Comparison of ENCODE assay signal across 1 cellular context in genomic region chr1:8170059-8170835, GRCh38.
TF ChIP-seq lines count a peak whose summit lies in the region.

No MANE protein-coding gene starts in this region.

TF ChIP-seq in HepG2, 621 proteins besides CTCF, POLR2A, EP300 and RAD21 (continued from another document and continues in another):
- TF ChIP-seq FOXP1 (IDR thresholded peaks at IDR 0.05) (no peak), FOXP1 (CRISPR knock-in tag; IDR thresholded peaks at IDR 0.05) (peak; percentile 93), ZSCAN9 (CRISPR knock-in tag; IDR thresholded peaks at IDR 0.05; ENCODE audit: borderline replicate concordance) (0 out of 2 replicates have a peak, but pooled peaks have one; percentile 43), ZNF33A (CRISPR knock-in tag; IDR thresholded peaks at IDR 0.05; ENCODE audit: borderline replicate concordance) (no peak), ZBTB10 (CRISPR knock-in tag; IDR thresholded peaks at IDR 0.05; ENCODE audit: borderline replicate concordance) (no peak), XRCC5 (optimal IDR thresholded peaks at IDR 0.05; ENCODE audit: low read length) (no peak), REL (CRISPR knock-in tag; conservative IDR thresholded peaks at IDR 0.05) (no peak), WIZ (CRISPR knock-in tag; IDR thresholded peaks at IDR 0.05) (no peak), DNMT1 (CRISPR knock-in tag; IDR thresholded peaks at IDR 0.05) (no peak), IKZF4 (CRISPR knock-in tag; IDR thresholded peaks at IDR 0.05; ENCODE audit: borderline replicate concordance, low read depth, not compliant biosample characterization) (no peak), ZNF446 (CRISPR knock-in tag; IDR thresholded peaks at IDR 0.05) (no peak), ZXDC (CRISPR knock-in tag; IDR thresholded peaks at IDR 0.05) (no peak; the same call in 1 of the 2 replicates), GATAD2A (CRISPR knock-in tag; IDR thresholded peaks at IDR 0.05) (peak; percentile 68; the same call in 1 of the 2 replicates), HCFC1 (IDR thresholded peaks at IDR 0.05; ENCODE audit: low read depth, low read length) (no peak), MAF1 (CRISPR knock-in tag; IDR thresholded peaks at IDR 0.05; ENCODE audit: borderline replicate concordance) (no peak), HMG20B (CRISPR knock-in tag; conservative IDR thresholded peaks at IDR 0.05) (no peak), ZNF34 (CRISPR knock-in tag; IDR thresholded peaks at IDR 0.05; ENCODE audit: borderline replicate concordance) (no peak), KIAA2018 (CRISPR knock-in tag; IDR thresholded peaks at IDR 0.05; ENCODE audit: borderline replicate concordance) (no peak), HNRNPH1 (optimal IDR thresholded peaks at IDR 0.05; ENCODE audit: low read depth, low read length) (no peak), ZNF616 (CRISPR knock-in tag; IDR thresholded peaks at IDR 0.05; ENCODE audit: low read depth) (0 out of 2 replicates have a peak, but pooled peaks have one; percentile 55), ZNF724P (CRISPR knock-in tag; IDR thresholded peaks at IDR 0.05; ENCODE audit: borderline replicate concordance) (no peak), PRMT3 (CRISPR knock-in tag; IDR thresholded peaks at IDR 0.05; ENCODE audit: borderline replicate concordance, low read depth) (no peak), ZNF180 (CRISPR knock-in tag; IDR thresholded peaks at IDR 0.05; ENCODE audit: borderline replicate concordance, low read depth) (no peak), ZNF549 (CRISPR knock-in tag; IDR thresholded peaks at IDR 0.05) (no peak), ZNF761 (CRISPR knock-in tag; conservative IDR thresholded peaks at IDR 0.05) (peak; percentile 83; the same call in 1 of the 2 replicates), ZNF790 (CRISPR knock-in tag; IDR thresholded peaks at IDR 0.05; ENCODE audit: borderline replicate concordance) (no peak), ZNF317 (CRISPR knock-in tag; IDR thresholded peaks at IDR 0.05) (no peak), ZNF629 (CRISPR knock-in tag; conservative IDR thresholded peaks at IDR 0.05) (0 out of 2 replicates have a peak, but pooled peaks have one; percentile 50), ZNF264 (CRISPR knock-in tag; IDR thresholded peaks at IDR 0.05) (no peak), SIN3A (IDR thresholded peaks at IDR 0.05; ENCODE audit: borderline replicate concordance, low read depth, low read length) (no peak), ZSCAN30 (CRISPR knock-in tag; IDR thresholded peaks at IDR 0.05) (no peak), DZIP1 (CRISPR knock-in tag; IDR thresholded peaks at IDR 0.05) (no peak), ZFP1 (CRISPR knock-in tag; IDR thresholded peaks at IDR 0.05) (no peak), ZNF703 (CRISPR knock-in tag; IDR thresholded peaks at IDR 0.05; ENCODE audit: borderline replicate concordance) (peak; percentile 51; the same call in 1 of the 2 replicates), FLYWCH1 (CRISPR knock-in tag; IDR thresholded peaks at IDR 0.05) (no peak), CBX2 (IDR thresholded peaks at IDR 0.05; ENCODE audit: low read depth, low read length) (no peak), CBX2 (CRISPR knock-in tag; IDR thresholded peaks at IDR 0.05; ENCODE audit: low read depth) (no peak), HOXD1 (CRISPR knock-in tag; IDR thresholded peaks at IDR 0.05) (no peak), AGO2 (optimal IDR thresholded peaks at IDR 0.05; ENCODE audit: low read depth, low read length) (no peak), MED8 (CRISPR knock-in tag; IDR thresholded peaks at IDR 0.05; ENCODE audit: insufficient replicate concordance) (peak; percentile 33), ZBTB38 (CRISPR knock-in tag; IDR thresholded peaks at IDR 0.05) (peak; percentile 90), ARNT2 (CRISPR knock-in tag; IDR thresholded peaks at IDR 0.05; ENCODE audit: low read depth) (no peak), ZNF20 (CRISPR knock-in tag; IDR thresholded peaks at IDR 0.05) (no peak), NFE2 (CRISPR knock-in tag; IDR thresholded peaks at IDR 0.05) (no peak), SRSF4 (IDR thresholded peaks at IDR 0.05; ENCODE audit: low read depth, low read length, poor library complexity, severe bottlenecking) (no peak), HOXA7 (CRISPR knock-in tag; IDR thresholded peaks at IDR 0.05) (no peak), HNRNPUL1 (IDR thresholded peaks at IDR 0.05; ENCODE audit: low read depth, low read length) (no peak)
- TF ChIP-seq, protein P1, sequence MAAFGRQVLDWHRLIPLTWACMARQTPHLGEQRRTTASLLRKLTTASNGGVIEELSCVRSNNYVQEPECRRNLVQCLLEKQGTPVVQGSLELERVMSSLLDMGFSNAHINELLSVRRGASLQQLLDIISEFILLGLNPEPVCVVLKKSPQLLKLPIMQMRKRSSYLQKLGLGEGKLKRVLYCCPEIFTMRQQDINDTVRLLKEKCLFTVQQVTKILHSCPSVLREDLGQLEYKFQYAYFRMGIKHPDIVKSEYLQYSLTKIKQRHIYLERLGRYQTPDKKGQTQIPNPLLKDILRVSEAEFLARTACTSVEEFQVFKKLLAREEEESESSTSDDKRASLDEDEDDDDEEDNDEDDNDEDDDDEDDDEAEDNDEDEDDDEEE (CRISPR knock-in tag; IDR thresholded peaks at IDR 0.05): no peak
- TF ChIP-seq, protein P2, sequence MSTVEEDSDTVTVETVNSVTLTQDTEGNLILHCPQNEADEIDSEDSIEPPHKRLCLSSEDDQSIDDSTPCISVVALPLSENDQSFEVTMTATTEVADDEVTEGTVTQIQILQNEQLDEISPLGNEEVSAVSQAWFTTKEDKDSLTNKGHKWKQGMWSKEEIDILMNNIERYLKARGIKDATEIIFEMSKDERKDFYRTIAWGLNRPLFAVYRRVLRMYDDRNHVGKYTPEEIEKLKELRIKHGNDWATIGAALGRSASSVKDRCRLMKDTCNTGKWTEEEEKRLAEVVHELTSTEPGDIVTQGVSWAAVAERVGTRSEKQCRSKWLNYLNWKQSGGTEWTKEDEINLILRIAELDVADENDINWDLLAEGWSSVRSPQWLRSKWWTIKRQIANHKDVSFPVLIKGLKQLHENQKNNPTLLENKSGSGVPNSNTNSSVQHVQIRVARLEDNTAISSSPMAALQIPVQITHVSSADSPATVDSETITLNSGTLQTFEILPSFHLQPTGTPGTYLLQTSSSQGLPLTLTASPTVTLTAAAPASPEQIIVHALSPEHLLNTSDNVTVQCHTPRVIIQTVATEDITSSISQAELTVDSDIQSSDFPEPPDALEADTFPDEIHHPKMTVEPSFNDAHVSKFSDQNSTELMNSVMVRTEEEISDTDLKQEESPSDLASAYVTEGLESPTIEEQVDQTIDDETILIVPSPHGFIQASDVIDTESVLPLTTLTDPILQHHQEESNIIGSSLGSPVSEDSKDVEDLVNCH (CRISPR knock-in tag; IDR thresholded peaks at IDR 0.05): no peak
- TF ChIP-seq, protein P3, sequence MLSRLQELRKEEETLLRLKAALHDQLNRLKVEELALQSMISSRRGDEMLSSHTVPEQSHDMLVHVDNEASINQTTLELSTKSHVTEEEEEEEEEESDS (CRISPR knock-in tag; IDR thresholded peaks at IDR 0.05; ENCODE audit: borderline replicate concordance): no peak
